In the genomic region with DNA sequence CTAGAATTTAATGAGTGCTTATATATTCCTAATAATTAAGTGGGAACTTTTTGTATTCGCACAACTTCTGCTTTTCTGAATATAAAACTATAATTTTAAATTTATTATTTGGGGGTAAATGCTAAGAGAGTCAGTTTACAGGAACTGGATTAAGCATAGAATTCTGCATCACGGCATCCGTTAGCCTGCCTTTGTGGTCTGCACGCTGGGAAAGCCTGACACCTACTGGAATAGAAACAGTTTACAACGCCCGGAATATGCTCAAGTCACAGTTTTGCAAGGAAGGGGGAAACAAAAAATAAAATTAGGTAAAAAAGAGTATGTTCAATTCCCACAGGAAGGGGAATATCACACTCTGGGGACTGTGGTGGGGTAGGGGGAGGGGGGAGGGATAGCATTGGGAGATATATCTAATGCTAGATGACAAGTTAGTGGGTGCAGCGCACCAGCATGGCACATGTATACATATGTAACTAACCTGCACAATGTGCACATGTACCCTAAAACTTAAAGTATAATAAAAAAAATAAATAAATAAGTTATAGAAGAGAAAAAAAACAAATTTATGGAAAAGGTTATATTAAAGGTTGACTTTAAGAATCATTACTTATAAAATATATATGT, we compare ENCODE assay signal across 8 cellular contexts. TPM values are rescaled to one million over a fixed set of nuclear protein-coding genes. Genes with fewer than 3 reads are reported as not detected.
DNase-seq lines count a peak whose midpoint lies in the region; ATAC-seq, FAIRE-seq and TF ChIP-seq lines count a peak whose summit lies in the region.
"Not testable (repeated sequence)": the region's sequence is repeated elsewhere in the genome, so short reads cannot be mapped to it uniquely, and the experiment has no call there.

No MANE protein-coding gene starts in this region.

- H3K27ac Mint-ChIP-seq in glutamatergic neuron (ENCODE audit: unreplicated experiment): not testable (repeated sequence)

- ATAC-seq in GM18519 (IDR thresholded peaks at IDR 0.05; ENCODE audit: low FRiP score, unreplicated experiment) (peak; percentile 75), HG02943 (IDR thresholded peaks at IDR 0.05; ENCODE audit: low read depth, unreplicated experiment) (peak; percentile 66)

- H3K9ac ChIP-seq in parathyroid adenoma: not testable (repeated sequence)

- peak; percentile 34 for TF ChIP-seq CTCF in glutamatergic neuron (IDR thresholded peaks at IDR 0.05; ENCODE audit: partially characterized antibody, unreplicated experiment)
- peak; percentile 37 for TF ChIP-seq CTCF in parathyroid adenoma (IDR thresholded peaks at IDR 0.05)

- H3K9me3 Mint-ChIP-seq in glutamatergic neuron (ENCODE audit: unreplicated experiment): not testable (repeated sequence)

- H3K4me3 Mint-ChIP-seq in glutamatergic neuron (ENCODE audit: unreplicated experiment): not testable (repeated sequence)

- not testable (repeated sequence) for H3K9me3 ChIP-seq in parathyroid adenoma (ENCODE audit: control insufficient read depth, low read length)

- H3K27ac ChIP-seq in parathyroid adenoma: not testable (repeated sequence)

- peak; percentile 54 for FAIRE-seq in A204.1 (lab: Jason Lieb, UNC)

- not testable (repeated sequence) for H3K36me3 Mint-ChIP-seq in glutamatergic neuron (ENCODE audit: unreplicated experiment)

- not testable (repeated sequence) for H3K4me1 ChIP-seq in parathyroid adenoma

- DNase-seq in NCI-H1436 (lab: John Stamatoyannopoulos, UW) (peak; percentile 36), T follicular helper cell (ENCODE audit: low read depth) (peak; percentile 44), glutamatergic neuron (peak; percentile 58)
- peak; percentile 6 for DNase-seq in activated naive CD8-positive, alpha-beta T cell treated with anti-CD3 and anti-CD28 coated beads, Interleukin-2, amount 50 U/mL, for 16 hours (ENCODE audit: low read depth, low spot score)

- not testable (repeated sequence) for H3K4me3 ChIP-seq in parathyroid adenoma (ENCODE audit: low read depth, low read length)

- H3K36me3 ChIP-seq in parathyroid adenoma (ENCODE audit: control insufficient read depth, insufficient read depth, low read length): not testable (repeated sequence)

- not testable (repeated sequence) for H2AFZ ChIP-seq in parathyroid adenoma

- H3K27me3 ChIP-seq in parathyroid adenoma (ENCODE audit: control insufficient read depth, insufficient read depth, low read length): not testable (repeated sequence)

- not testable (repeated sequence) for H3K27me3 Mint-ChIP-seq in glutamatergic neuron (ENCODE audit: unreplicated experiment)

- H3K79me2 ChIP-seq in parathyroid adenoma: not testable (repeated sequence)

- H3K4me1 Mint-ChIP-seq in glutamatergic neuron (ENCODE audit: low read depth, unreplicated experiment): peaks cover 27% of the 10 kb centered on the region

- H3K4me2 ChIP-seq in parathyroid adenoma (ENCODE audit: low read length): not testable (repeated sequence)

RNA-seq across cellular contexts. Expression of gene MMRN1, which starts 7.3 kb away (rescaled TPM):
- total RNA-seq in glutamatergic neuron (ENCODE audit: unreplicated experiment): not detected

Comparison
In these comparisons a context has a peak if more than half of its experiments do, and no peak if none do; other contexts are left out.
1. DNase-seq: peak in every context shown above with its lines; median percentile 58 in glutamatergic neuron; 44 in T follicular helper cell; 36 in NCI-H1436; 6 in activated naive CD8-positive, alpha-beta T cell treated with anti-CD3 and anti-CD28 coated beads, Interleukin-2, amount 50 U/mL, for 16 hours.